In the genomic region with DNA sequence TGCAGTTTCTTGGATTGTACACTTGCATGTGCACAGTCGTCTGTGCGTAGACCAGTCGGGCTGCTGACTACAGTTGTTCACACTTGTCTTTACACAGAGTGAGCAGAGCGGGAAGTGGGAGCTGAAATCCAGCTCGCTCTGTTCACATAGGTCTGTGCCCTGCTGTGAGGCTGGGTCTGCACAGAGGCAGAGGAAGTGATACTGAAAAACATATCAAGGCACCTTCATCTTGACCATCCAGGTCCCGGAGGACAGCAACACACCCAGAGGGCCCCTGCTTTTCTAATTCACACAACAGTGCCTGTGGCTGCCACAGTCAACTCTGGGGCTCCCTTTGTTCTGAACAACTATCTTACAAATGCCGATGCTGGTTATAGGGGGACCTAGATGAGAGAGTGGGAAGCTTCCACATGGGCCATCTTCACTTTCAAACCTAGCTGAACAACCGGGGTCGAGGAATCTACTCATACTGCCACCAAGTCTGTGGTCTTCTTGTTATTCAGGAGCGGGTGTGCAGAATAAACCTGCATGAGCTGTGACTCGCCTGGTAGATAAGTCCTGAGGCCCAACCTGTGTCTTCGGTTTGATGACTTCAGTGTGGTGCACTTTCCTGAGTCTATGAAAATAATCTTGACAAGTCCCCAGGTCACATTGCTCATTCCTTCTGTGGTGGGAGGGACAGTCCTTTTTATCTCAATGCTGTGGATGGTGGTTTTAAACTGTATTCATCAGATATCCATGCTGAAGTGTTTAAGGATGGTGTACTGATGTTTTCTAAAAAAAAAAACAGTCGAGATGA, we compare ENCODE assay signal across 9 cellular contexts. TPM values are rescaled to one million over a fixed set of nuclear protein-coding genes. Genes with fewer than 3 reads are reported as not detected.
DNase-seq lines count a peak whose midpoint lies in the region; ATAC-seq, FAIRE-seq and TF ChIP-seq lines count a peak whose summit lies in the region.
"Had no signal": no experiment of that assay in that cellular context is flagged by ENCODE, and none has a peak within 500 bp of the region (broad histone marks: within the 10 kb centered on the region; RNA-seq: fewer than 3 reads in every experiment).

No MANE protein-coding gene starts in this region.

- TF ChIP-seq POLR2A in GM12878 (IDR thresholded peaks at IDR 0.05; ENCODE audit: low read depth, low read length): no peak
- TF ChIP-seq POLR2A in uterus (IDR thresholded peaks at IDR 0.05): no peak

- TF ChIP-seq CTCF in GM10248 (IDR thresholded peaks at IDR 0.05; ENCODE audit: control extremely low read depth, extremely low read depth, low read depth, missing control alignments) (no peak), GM12878 (IDR thresholded peaks at IDR 0.05 in 2 of 3, conservative IDR thresholded peaks at IDR 0.05 in 1 of 3; ENCODE audit: control insufficient read depth in 2 of 3, extremely low read depth in 1 of 3, insufficient read depth in 1 of 3, low read depth in 3 of 3, low read length in 3 of 3) (no peak), uterus (IDR thresholded peaks at IDR 0.05) (no peak)

- RAD21 ChIA-PET in GM12878 (lab: Charles Lee; ENCODE audit: unreplicated experiment): interaction anchor here (1.5 kb wide), 1 partner anchor 10 kb away, joined by 3 read pairs; no protein-coding TSS in a partner anchor

- no peaks in the 10 kb centered on the region; the same call in 2 of the 3 replicates for H3K9me3 ChIP-seq in GM12878 (replicated peaks; ENCODE audit: control insufficient read depth, insufficient read depth, low read length)
- no peaks in the 10 kb centered on the region for H3K9me3 ChIP-seq in uterus

- H3K4me3 ChIP-seq in GM12878 (no peak overlapping the region), uterus (no peak overlapping the region)

- TF ChIP-seq RAD21 in GM12878 (IDR thresholded peaks at IDR 0.05; ENCODE audit: insufficient read depth, low read depth, low read length): no peak

- WGBS in GM12878 (ENCODE audit: insufficient coverage, insufficient replicate concordance, low lambda C conversion rate, missing lambda C conversion rate): 3% methylated on average over 13 of the region's 13 CpGs

- H3K4me2 ChIP-seq in GM12878 (ENCODE audit: control insufficient read depth, insufficient read depth): peak overlapping the region; percentile 63

- no peak overlapping the region for H3K9ac ChIP-seq in GM12878 (ENCODE audit: control insufficient read depth, insufficient read depth, low read length)

- H3K36me3 ChIP-seq in GM12878 (ENCODE audit: control insufficient read depth in 2 of 2, insufficient read depth in 2 of 2, low read length in 1 of 2) (no peaks in the 10 kb centered on the region), uterus (no peaks in the 10 kb centered on the region)

- ATAC-seq in GM19372 (IDR thresholded peaks at IDR 0.05; ENCODE audit: low read depth, unreplicated experiment) (peak; percentile 39), HG03135 (IDR thresholded peaks at IDR 0.05; ENCODE audit: unreplicated experiment) (peak; percentile 31), GM12878 (peak; percentile 77)
- ATAC-seq: left colon had no signal

- TF ChIP-seq EP300 in GM12878 (IDR thresholded peaks at IDR 0.05; ENCODE audit: borderline replicate concordance in 1 of 2, control insufficient read depth in 1 of 2, low read depth in 2 of 2, low read length in 2 of 2): peak in 1 of 2 experiments; percentile 18; a peak in 1 of 4 replicates

- CTCF ChIA-PET in GM10248 (lab: Yijun Ruan, JAX) (interaction anchor here (1.1 to 1.6 kb wide), 2 partner anchors 27 to 71 kb away, joined by 3 read pairs; partner anchors contain the start of gene RBFA), GM12878 (lab: Yijun Ruan, JAX) (interaction anchor here (1.1 to 2.0 kb wide), 3 partner anchors 51 to 142 kb away, joined by 3 to 7 read pairs (median 4); no protein-coding TSS in a partner anchor)

- H3K27ac ChIP-seq in GM12878 (ENCODE audit: control insufficient read depth, insufficient read depth) (no peak overlapping the region), uterus (no peak overlapping the region)

- no TSS peak for BruUV-seq in GM12878 (replicated peaks; lab: Mats Ljungman, UMichigan)

- intact Hi-C loops in GM12878 (cut with micrococcal nuclease; ENCODE audit: unreplicated experiment) (loop anchor here (1.0 to 5.0 kb wide), 3 partner anchors 71 to 143 kb away; partner anchors contain the start of genes HSBP1L1, RBFA and TXNL4A), uterus (cut with DNase I; ENCODE audit: low total_unique reads) (no loop called here)

- peak overlapping the region; percentile 67 for H2AFZ ChIP-seq in GM12878 (ENCODE audit: control insufficient read depth, low read depth, low read length)

- in situ Hi-C loops in GM12878 (cut with MboI): no loop called here

- SMC1A ChIA-PET in GM12878 (lab: Charles Lee; ENCODE audit: uncharacterized antibody, unreplicated experiment): interaction anchor here (0.6 to 1.5 kb wide), 8 partner anchors 27 to 162 kb away, joined by 3 to 4 read pairs (median 3); no protein-coding TSS in a partner anchor

- DNase-seq in GM10248 (ENCODE audit: extremely low spot score) (peak; percentile 40), GM12878 (ENCODE audit: low read depth, low spot score) (peak; percentile 55), inferior parietal cortex (ENCODE audit: extremely low spot score) (no peak), D341Med (ENCODE audit: low spot score) (no peak), nucleus accumbens (lab: John Stamatoyannopoulos, UW) (no peak), uterus (no peak)
- DNase-seq: left colon had no signal

- FAIRE-seq in GM12878 (lab: Jason Lieb, UNC): peak; percentile 78

- H4K20me1 ChIP-seq in GM12878 (ENCODE audit: control insufficient read depth, insufficient read depth): no peaks in the 10 kb centered on the region

- peaks cover 13% of the 10 kb centered on the region for H3K4me1 ChIP-seq in GM12878 (ENCODE audit: control insufficient read depth, insufficient read depth, low read length)
- H3K4me1 ChIP-seq in uterus: peaks cover 0 to 3% of the 10 kb centered on the region in 2 donors

- no peaks in the 10 kb centered on the region for H3K27me3 ChIP-seq in GM12878 (replicated peaks in 1 of 2; ENCODE audit: control insufficient read depth in 2 of 2, insufficient read depth in 2 of 2, low read length in 1 of 2)
- H3K27me3 ChIP-seq in uterus: no peaks in the 10 kb centered on the region

- POLR2A ChIA-PET in GM10248 (lab: Yijun Ruan, JAX): no interaction called here
- POLR2A ChIA-PET in GM12878 (lab: Charles Lee): interaction anchor here (0.6 kb wide), 1 partner anchor 21 kb away, joined by 3 read pairs; no protein-coding TSS in a partner anchor

- peaks cover 9% of the 10 kb centered on the region for H3K79me2 ChIP-seq in GM12878 (ENCODE audit: control insufficient read depth, insufficient read depth, low read length)

TF ChIP-seq in GM12878, 131 proteins besides CTCF, POLR2A, EP300 and RAD21 (continues in another document):
- TF ChIP-seq ASH2L (IDR thresholded peaks at IDR 0.05; ENCODE audit: borderline replicate concordance, low read depth) (no peak), ZZZ3 (IDR thresholded peaks at IDR 0.05; ENCODE audit: control insufficient read depth, insufficient read length, low read depth) (no peak), ZBTB4 (CRISPR knock-in tag; IDR thresholded peaks at IDR 0.05) (no peak), NFXL1 (IDR thresholded peaks at IDR 0.05; ENCODE audit: borderline replicate concordance) (no peak), SMAD5 (IDR thresholded peaks at IDR 0.05; ENCODE audit: low read depth) (no peak), MTA2 (IDR thresholded peaks at IDR 0.05; ENCODE audit: low read depth) (0 out of 2 replicates have a peak, but pooled peaks have one; percentile 22), DPF2 (IDR thresholded peaks at IDR 0.05) (0 out of 2 replicates have a peak, but pooled peaks have one; percentile 22), SP1 (IDR thresholded peaks at IDR 0.05; ENCODE audit: low read depth, low read length) (no peak)

RNA-seq across cellular contexts. Expression of gene ADNP2, which starts 3.5 kb away (rescaled TPM):
- total RNA-seq in GM12878 (2013; cell fraction: nucleolus; rRNA removed): 18.5 and 22.4 TPM in 2 replicates
- total RNA-seq in GM12878 (2014; rRNA removed): 18.0 and 18.6 TPM in 2 replicates
- 16.2 and 17.8 TPM in 2 replicates for total RNA-seq in GM12878 (2014; rRNA removed; fragmentation: Illumina TruSeq; extraction: Trizol)
- 25.1 and 26.7 TPM in 2 replicates for total RNA-seq in GM12878 (2021)
- 10.7 TPM for polyA plus RNA-seq in GM12878 (2011; ENCODE audit: low read depth)
- 9.9 and 14.1 TPM in 2 replicates for polyA plus RNA-seq in GM12878 (2011; rRNA removed)
- 9.0 and 10.5 TPM in 2 replicates for polyA plus RNA-seq in GM12878 (2011; cell fraction: cytosol; rRNA removed)
- polyA plus RNA-seq in GM12878 (2011; cell fraction: nucleus; rRNA removed): 7.1 and 9.9 TPM in 2 replicates
- polyA plus RNA-seq in GM12878 (2012): 8.5 and 12.8 TPM in 2 replicates
- 18.2 and 20.0 TPM in 2 replicates for polyA plus RNA-seq in GM12878 (2014; fragmentation: Illumina TruSeq; extraction: Trizol)
- 10 to 100 TPM in 1 of 2 experiments, 1 to 10 TPM in 1; 6.9 to 13.1 TPM for polyA plus RNA-seq in GM12878 (2014; fragmentation: Nextera tagmentation; extraction: Ambion mirVana)
- polyA plus RNA-seq in GM12878 (2014; rRNA removed): 12.8 and 13.0 TPM in 2 replicates
- polyA plus RNA-seq in GM12878 (2016; fragmentation: Nextera tagmentation; extraction: Ambion mirVana): 1 to 10 TPM; 3.7 to 9.3 TPM
- polyA minus RNA-seq in GM12878 (2011; rRNA and poly(A)+ RNA removed): 18.7 and 22.1 TPM in 2 replicates
- polyA minus RNA-seq in GM12878 (2011; cell fraction: cytosol; rRNA and poly(A)+ RNA removed): 7.6 and 9.5 TPM in 2 replicates
- 5.7 and 9.7 TPM in 2 replicates for polyA minus RNA-seq in GM12878 (2011; cell fraction: nucleus; rRNA and poly(A)+ RNA removed)
- 10 to 100 TPM in 2 of 4 donors, 1 to 10 TPM in 2; 6.2 to 24.0 (median 14.7) TPM for total RNA-seq in uterus

Comparison
In these comparisons a context has a peak if more than half of its experiments do, and no peak if none do; other contexts are left out.
1. DNase-seq: peak in GM10248 (single experiment) and GM12878 (single experiment); none in inferior parietal cortex (single experiment), D341Med (single experiment), nucleus accumbens (0 of 56) and uterus (0 of 2).
2. Peak in every context shown above with its lines, with median percentiles within 50 percentile points of each other: ATAC-seq.